In genomic region chr18:712401-713134, GRCh38 we compare ENCODE assay signal across 8 cellular contexts. TPM values are rescaled to one million over a fixed set of nuclear protein-coding genes. Genes with fewer than 3 reads are reported as not detected.
DNase-seq lines count a peak whose midpoint lies in the region; ATAC-seq and TF ChIP-seq lines count a peak whose summit lies in the region.

Gene ENOSF1, minus strand, starts transcription at chr18:712630. Its CDS starts 43 bp downstream, at chr18:712587.

- H3K9me3 Mint-ChIP-seq in nephron = peaks cover 2% of the 10 kb centered on the region
- H3K9me3 Mint-ChIP-seq in stimulated activated naive CD8-positive, alpha-beta T cell treated with anti-CD3 and anti-CD28 coated beads, Interleukin-15, Interleukin-2, amounts not matched to agents 100 ng/mL and 50 ng/mL, for 24 hours = no peaks in the 10 kb centered on the region

- ATAC-seq in GM19438 (IDR thresholded peaks at IDR 0.05; ENCODE audit: low read depth, unreplicated experiment) = peak; percentile 85
- ATAC-seq in HG03565 (IDR thresholded peaks at IDR 0.05; ENCODE audit: unreplicated experiment) = peak; percentile 86

- peak; percentile 76 for TF ChIP-seq CTCF in fibroblast of the aortic adventitia (IDR thresholded peaks at IDR 0.05; ENCODE audit: insufficient read depth, low read length)
- TF ChIP-seq CTCF in nephron (IDR thresholded peaks at IDR 0.05; ENCODE audit: unreplicated experiment in 3 of 3) = peak; percentile 80 to 90 (median 88)

- H3K4me3 ChIP-seq in fibroblast of the aortic adventitia (ENCODE audit: low read depth, low read length) = peak within 1 kb of the TSS; percentile 82

- H3K27me3 Mint-ChIP-seq in nephron (ENCODE audit: low read depth) = no peaks in the 10 kb centered on the region
- H3K27me3 Mint-ChIP-seq in stimulated activated naive CD8-positive, alpha-beta T cell treated with anti-CD3 and anti-CD28 coated beads, Interleukin-15, Interleukin-2, amounts not matched to agents 100 ng/mL and 50 ng/mL, for 24 hours = no peaks in the 10 kb centered on the region

- peak within 1 kb of the TSS; percentile 78 to 84 (median 79) for H3K4me3 Mint-ChIP-seq in nephron
- H3K4me3 Mint-ChIP-seq in stimulated activated naive CD8-positive, alpha-beta T cell treated with anti-CD3 and anti-CD28 coated beads, Interleukin-15, Interleukin-2, amounts not matched to agents 100 ng/mL and 50 ng/mL, for 24 hours = peak within 1 kb of the TSS; percentile 93

- peak within 1 kb of the TSS; percentile 3 to 47 (median 31) for H3K27ac Mint-ChIP-seq in nephron
- H3K27ac Mint-ChIP-seq in stimulated activated naive CD8-positive, alpha-beta T cell treated with anti-CD3 and anti-CD28 coated beads, Interleukin-15, Interleukin-2, amounts not matched to agents 100 ng/mL and 50 ng/mL, for 24 hours = peak within 1 kb of the TSS; percentile 97

- DNase-seq in COLO668 (lab: John Stamatoyannopoulos, UW; ENCODE audit: unreplicated experiment) = peak; percentile 98
- DNase-seq in RPMI8226 = peak; percentile 94
- peak; percentile 73 for DNase-seq in activated T-helper 9 cell treated with anti-CD3 and anti-CD28 coated beads, Interleukin-2, amount 50 U/mL, for 16 hours (ENCODE audit: low read depth)
- DNase-seq in fibroblast of the aortic adventitia (ENCODE audit: low read depth) = peak; percentile 74

- H3K36me3 Mint-ChIP-seq in nephron (ENCODE audit: low read depth) = peaks cover 15% of the 10 kb centered on the region
- peaks cover 28% of the 10 kb centered on the region for H3K36me3 Mint-ChIP-seq in stimulated activated naive CD8-positive, alpha-beta T cell treated with anti-CD3 and anti-CD28 coated beads, Interleukin-15, Interleukin-2, amounts not matched to agents 100 ng/mL and 50 ng/mL, for 24 hours (ENCODE audit: low read depth)

- H3K4me1 Mint-ChIP-seq in nephron = peaks cover 12% of the 10 kb centered on the region
- H3K4me1 Mint-ChIP-seq in stimulated activated naive CD8-positive, alpha-beta T cell treated with anti-CD3 and anti-CD28 coated beads, Interleukin-15, Interleukin-2, amounts not matched to agents 100 ng/mL and 50 ng/mL, for 24 hours (ENCODE audit: low read depth) = peaks cover 70% of the 10 kb centered on the region

RNA-seq across cellular contexts. Expression of gene ENOSF1, which starts in this region (rescaled TPM):
- 49.5 and 55.7 TPM in 2 replicates for total RNA-seq in fibroblast of the aortic adventitia (ENCODE audit: low replicate concordance)

Comparison
In these comparisons a context has a peak if more than half of its experiments do, and no peak if none do; other contexts are left out.
1. Peak in every context shown above with its lines: DNase-seq, ATAC-seq and H3K4me3 ChIP-seq.